In the genomic region with DNA sequence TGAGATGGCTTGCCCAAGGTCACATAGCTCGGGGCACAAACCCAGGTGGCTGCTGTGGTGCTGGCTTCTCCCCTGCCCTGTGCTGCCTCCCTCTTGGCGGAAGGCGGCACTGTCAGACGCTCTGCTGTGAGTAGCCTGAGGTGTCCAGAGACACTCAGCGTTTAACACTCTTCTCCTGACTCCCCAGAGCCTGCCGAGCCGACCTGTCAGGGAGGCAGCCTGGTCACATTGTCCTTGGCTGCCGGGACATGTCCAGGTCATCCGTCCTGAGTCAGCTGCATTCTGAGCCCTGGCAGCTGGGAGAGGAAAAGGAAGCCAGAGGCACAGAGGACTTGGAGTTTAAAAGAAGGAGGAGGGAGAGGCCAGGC, we compare ENCODE assay signal across 10 cellular contexts. TPM values are rescaled to one million over a fixed set of nuclear protein-coding genes. Genes with fewer than 3 reads are reported as not detected.
DNase-seq lines count a peak whose midpoint lies in the region; ATAC-seq and TF ChIP-seq lines count a peak whose summit lies in the region.
"Had no signal": no experiment of that assay in that cellular context is flagged by ENCODE, and none has a peak within 500 bp of the region (broad histone marks: within the 10 kb centered on the region; RNA-seq: fewer than 3 reads in every experiment).

No MANE protein-coding gene starts in this region.

- no peaks in the 10 kb centered on the region for H3K9me2 ChIP-seq in MM.1S (replicated peaks; ENCODE audit: insufficient read depth, low read length)

- H3K9me3 ChIP-seq in BE2C (no peaks in the 10 kb centered on the region), MM.1S (replicated peaks; ENCODE audit: insufficient read depth, low read length) (no peaks in the 10 kb centered on the region)
- H3K9me3 ChIP-seq: SJSA1 had no signal

- TF ChIP-seq CTCF in BE2C (IDR thresholded peaks at IDR 0.05; ENCODE audit: low read depth, low read length), result peak; percentile 33; the same call in 1 of the 2 replicates
- TF ChIP-seq CTCF in MM.1S (IDR thresholded peaks at IDR 0.05; ENCODE audit: low read length), result 0 out of 2 replicates have a peak, but pooled peaks have one; percentile 12
- TF ChIP-seq CTCF in choroid plexus epithelial cell (conservative IDR thresholded peaks at IDR 0.05; ENCODE audit: low read depth, low read length), result peak; percentile 43

- H3K4me3 ChIP-seq in BE2C (ENCODE audit: low read depth, low read length), result no peak overlapping the region
- no peak overlapping the region for H3K4me3 ChIP-seq in MM.1S (ENCODE audit: low read length)
- no peak overlapping the region for H3K4me3 ChIP-seq in choroid plexus epithelial cell (ENCODE audit: low read depth, low read length)
- H3K4me3 ChIP-seq: SJSA1 had no signal

- no peak overlapping the region for H2AFZ ChIP-seq in MM.1S (ENCODE audit: low read length)

- ATAC-seq in stimulated activated naive CD8-positive, alpha-beta T cell treated with anti-CD3 and anti-CD28 coated beads, Interleukin-15, Interleukin-2, amounts not matched to agents 100 U/mL and 50 U/mL, for 24 hours, result no peak

- H3K4me2 ChIP-seq in MM.1S (ENCODE audit: low read depth, low read length), result no peak overlapping the region

- no peak overlapping the region for H3K27ac ChIP-seq in MM.1S (ENCODE audit: low read length)
- H3K27ac ChIP-seq: SJSA1 had no signal

- H3K36me3 ChIP-seq in BE2C (no peaks in the 10 kb centered on the region), MM.1S (replicated peaks; ENCODE audit: insufficient read depth, low read length) (no peaks in the 10 kb centered on the region)
- H3K36me3 ChIP-seq: SJSA1 had no signal

- H3K9ac ChIP-seq in MM.1S (ENCODE audit: low read length), result no peak overlapping the region

- H4K20me1 ChIP-seq in MM.1S (ENCODE audit: insufficient read depth, low read length), result no peaks in the 10 kb centered on the region

- no peaks in the 10 kb centered on the region for H3K79me2 ChIP-seq in MM.1S (ENCODE audit: low read length)

- no peaks in the 10 kb centered on the region for H3K27me3 ChIP-seq in BE2C
- H3K27me3 ChIP-seq in MM.1S (replicated peaks; ENCODE audit: insufficient read depth, low read length), result no peaks in the 10 kb centered on the region
- H3K27me3 ChIP-seq: SJSA1 had no signal

- DNase-seq in BE2C (peak; percentile 54), MM.1S (no peak), choroid plexus epithelial cell (ENCODE audit: low read depth) (peak; percentile 24), medulla oblongata (ENCODE audit: extremely low spot score) (peak; percentile 66), kidney glomerular epithelial cell (lab: John Stamatoyannopoulos, UW) (no peak), SKM-1 treated with dmso at 0.1 percent for 144 hours (lab: John Stamatoyannopoulos, UW; ENCODE audit: unreplicated experiment) (no peak)
- no peak for DNase-seq in stimulated activated naive CD8-positive, alpha-beta T cell treated with anti-CD3 and anti-CD28 coated beads, Interleukin-15, Interleukin-2, amounts not matched to agents 100 U/mL and 50 U/mL, for 24 hours
- DNase-seq in activated effector memory CD4-positive, alpha-beta T cell treated with anti-CD3 and anti-CD28 coated beads, Interleukin-2, amount 50 U/mL, for 16 hours, result no peak
- DNase-seq: nephron progenitor cell had no signal

- peaks cover 21% of the 10 kb centered on the region for H3K4me1 ChIP-seq in BE2C
- H3K4me1 ChIP-seq in MM.1S (ENCODE audit: low read length), result peaks cover 16% of the 10 kb centered on the region; the same call in 1 of the 2 replicates

- H3F3A ChIP-seq in MM.1S (ENCODE audit: insufficient read depth, low read length), result no peaks in the 10 kb centered on the region

RNA-seq across cellular contexts. Expression of a gene that starts 4.7 kb away (rescaled TPM):
- 0.73 TPM for polyA plus RNA-seq in BE2C (2012; ENCODE audit: insufficient read depth, insufficient read length, low read depth)

RNA-seq across cellular contexts. Expression of a gene that starts 9.1 kb away (rescaled TPM):
- polyA plus RNA-seq in BE2C (2012; ENCODE audit: insufficient read depth, insufficient read length, low read depth), result not detected

RNA-seq across cellular contexts. Expression of a gene that starts 25.6 kb away (rescaled TPM):
- 152 TPM for polyA plus RNA-seq in BE2C (2012; ENCODE audit: insufficient read depth, insufficient read length, low read depth)

RNA-seq across cellular contexts. Expression of a gene that starts 35.5 kb away (rescaled TPM):
- polyA plus RNA-seq in BE2C (2012; ENCODE audit: insufficient read depth, insufficient read length, low read depth), result 311 TPM

RNA-seq across cellular contexts. Expression of a gene that starts 55.8 kb away (rescaled TPM):
- 76.6 TPM for polyA plus RNA-seq in BE2C (2012; ENCODE audit: insufficient read depth, insufficient read length, low read depth)

Comparison
In these comparisons a context has a peak if more than half of its experiments do, and no peak if none do; other contexts are left out.
1. DNase-seq: peak in BE2C (single experiment), choroid plexus epithelial cell (single experiment) and medulla oblongata (single experiment); none in MM.1S (single experiment), stimulated activated naive CD8-positive, alpha-beta T cell treated with anti-CD3 and anti-CD28 coated beads, Interleukin-15, Interleukin-2, amounts not matched to agents 100 U/mL and 50 U/mL, for 24 hours (single experiment), kidney glomerular epithelial cell (single experiment), SKM-1 treated with dmso at 0.1 percent for 144 hours (single experiment) and activated effector memory CD4-positive, alpha-beta T cell treated with anti-CD3 and anti-CD28 coated beads, Interleukin-2, amount 50 U/mL, for 16 hours (single experiment).
2. Peak in every context shown above with its lines, with median percentiles within 50 percentile points of each other: CTCF ChIP-seq.